10 cellular contexts compared by ENCODE assay signal in the genomic region with DNA sequence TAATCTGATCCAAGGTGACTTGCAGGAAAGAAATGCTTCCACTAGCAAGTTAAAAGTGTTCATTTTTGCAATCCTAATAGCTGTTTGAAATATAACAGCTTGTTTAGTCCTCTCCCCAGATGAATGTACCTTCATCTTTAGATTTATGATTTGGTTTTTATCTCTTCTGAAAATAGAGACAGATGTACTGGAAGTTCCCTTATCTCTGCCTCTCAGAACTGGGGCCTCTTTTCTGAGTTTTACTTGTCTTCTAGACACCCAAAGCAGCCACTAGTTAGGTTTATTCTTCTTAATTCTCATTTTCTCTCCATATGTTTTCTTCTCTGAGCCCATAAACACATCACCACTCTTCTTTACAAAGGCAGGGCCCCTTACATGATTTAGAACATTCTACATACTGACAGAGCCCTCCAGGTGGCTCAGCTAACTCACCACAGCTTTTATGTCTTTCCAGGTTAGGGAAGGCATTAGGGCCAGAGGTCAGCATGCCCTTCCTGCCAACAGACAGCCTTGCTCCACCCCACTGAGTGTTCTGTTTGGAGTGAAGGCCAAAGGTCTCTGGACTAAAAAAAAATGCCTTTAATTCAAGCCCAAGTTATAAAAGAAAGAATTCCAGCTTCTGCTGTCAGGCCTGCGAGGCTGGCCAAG.
DNase-seq lines count a peak whose midpoint lies in the region; ATAC-seq, FAIRE-seq and TF ChIP-seq lines count a peak whose summit lies in the region.
"Had no signal": no experiment of that assay in that cellular context is flagged by ENCODE, and none has a peak within 500 bp of the region (broad histone marks: within the 10 kb centered on the region; RNA-seq: fewer than 3 reads in every experiment).

No MANE protein-coding gene starts in this region.

- peaks cover 14% of the 10 kb centered on the region for H3K4me1 Mint-ChIP-seq in T-helper 17 cell
- peaks cover 30 to 46% of the 10 kb centered on the region in 2 donors for H3K4me1 Mint-ChIP-seq in stimulated activated naive B cell treated with anti-CD40 and anti-IgM and Interleukin-4, amounts not matched to agents 10 μg/mL and 1 μg/mL and 100 μg/mL, for 72 hours

- H3K27ac ChIP-seq in HEK293 (ENCODE audit: extremely low read depth, low read depth, low read length) (no peak overlapping the region), left ventricle myocardium inferior (replicated peaks) (peak overlapping the region; percentile 85), psoas muscle (peak overlapping the region; percentile 69)
- H3K27ac ChIP-seq: parathyroid adenoma had no signal

- peak overlapping the region; percentile 35 for H3K27ac Mint-ChIP-seq in T-helper 17 cell
- no peak overlapping the region for H3K27ac Mint-ChIP-seq in stimulated activated naive B cell treated with anti-CD40 and anti-IgM and Interleukin-4, amounts not matched to agents 10 μg/mL and 1 μg/mL and 100 μg/mL, for 72 hours

- H3K36me3 Mint-ChIP-seq in T-helper 17 cell (ENCODE audit: low read depth) = peaks cover 2% of the 10 kb centered on the region
- H3K36me3 Mint-ChIP-seq in stimulated activated naive B cell treated with anti-CD40 and anti-IgM and Interleukin-4, amounts not matched to agents 10 μg/mL and 1 μg/mL and 100 μg/mL, for 72 hours = no peaks in the 10 kb centered on the region

- H3K9me3 ChIP-seq in HEK293 (ENCODE audit: control insufficient read depth, insufficient read depth, low read depth, low read length) (no peaks in the 10 kb centered on the region), T-helper 17 cell (ENCODE audit: control insufficient read depth, low read length, poor library complexity, severe bottlenecking) (no peaks in the 10 kb centered on the region), left ventricle myocardium inferior (replicated peaks) (no peaks in the 10 kb centered on the region), psoas muscle (no peaks in the 10 kb centered on the region)

- peaks cover 15% of the 10 kb centered on the region for H3K27me3 Mint-ChIP-seq in T-helper 17 cell
- no peaks in the 10 kb centered on the region for H3K27me3 Mint-ChIP-seq in stimulated activated naive B cell treated with anti-CD40 and anti-IgM and Interleukin-4, amounts not matched to agents 10 μg/mL and 1 μg/mL and 100 μg/mL, for 72 hours

- H3K4me1 ChIP-seq in HEK293 (ENCODE audit: control insufficient read depth, insufficient read depth, low read length) (peaks cover 3% of the 10 kb centered on the region; the same call in 1 of the 2 replicates), left ventricle myocardium inferior (peaks cover 91% of the 10 kb centered on the region), psoas muscle (peaks cover 37% of the 10 kb centered on the region)
- H3K4me1 ChIP-seq: parathyroid adenoma had no signal

- 15 to 35% (median 28%) methylated on average over 1 of the region's 1 CpG for WGBS in psoas muscle, 3 donors

- POLR2A ChIA-PET in HEK293 (lab: Yijun Ruan, JAX) = no interaction called here

- FAIRE-seq in urothelium cell line (lab: Jason Lieb, UNC) = no peak

- no peaks in the 10 kb centered on the region for H3K27me3 ChIP-seq in left ventricle myocardium inferior (ENCODE audit: low read depth)
- no peaks in the 10 kb centered on the region for H3K27me3 ChIP-seq in psoas muscle (ENCODE audit: insufficient read depth in 3 of 3, low read length in 2 of 3)

- H3K4me3 ChIP-seq in HEK293 (ENCODE audit: low read depth, low read length) (no peak overlapping the region), left ventricle myocardium inferior (no peak overlapping the region), psoas muscle (no peak overlapping the region)

- CTCF ChIA-PET in HEK293 (lab: Yijun Ruan, JAX) = interaction anchor here (0.6 to 3.4 kb wide), 5 partner anchors 9 to 1114 kb away, joined by 3 to 26 read pairs (median 3); no protein-coding TSS in a partner anchor

- H3K9me3 Mint-ChIP-seq in stimulated activated naive B cell treated with anti-CD40 and anti-IgM and Interleukin-4, amounts not matched to agents 10 μg/mL and 1 μg/mL and 100 μg/mL, for 72 hours = no peaks in the 10 kb centered on the region

- H3K36me3 ChIP-seq in HEK293 (ENCODE audit: control insufficient read depth in 2 of 2, insufficient read depth in 1 of 2, low read length in 2 of 2) (no peaks in the 10 kb centered on the region), left ventricle myocardium inferior (no peaks in the 10 kb centered on the region), psoas muscle (ENCODE audit: insufficient read depth in 1 of 2, low read depth in 1 of 2) (no peaks in the 10 kb centered on the region)

- TF ChIP-seq CTCF in HEK293 (tag by site-specific recombination; IDR thresholded peaks at IDR 0.05) (no peak), left ventricle myocardium inferior (IDR thresholded peaks at IDR 0.05; ENCODE audit: borderline replicate concordance) (no peak), psoas muscle (IDR thresholded peaks at IDR 0.05) (no peak)

- ATAC-seq in T-helper 17 cell (no peak), psoas muscle (peak in 1 of 4 donors; percentile 25)
- ATAC-seq in stimulated activated naive B cell treated with anti-CD40 and anti-IgM and Interleukin-4, amounts not matched to agents 10 μg/mL and 1 μg/mL and 100 μg/mL, for 72 hours (replicated peaks) = no peak

- H3K4me3 Mint-ChIP-seq in T-helper 17 cell = no peak overlapping the region
- H3K4me3 Mint-ChIP-seq in stimulated activated naive B cell treated with anti-CD40 and anti-IgM and Interleukin-4, amounts not matched to agents 10 μg/mL and 1 μg/mL and 100 μg/mL, for 72 hours = no peak overlapping the region

- intact Hi-C loops in left ventricle myocardium inferior (cut with micrococcal nuclease) = loop anchor here (5.0 to 10.0 kb wide), 2 partner anchors 135 to 183 kb away; no protein-coding TSS in a partner anchor
- intact Hi-C loops in psoas muscle (cut with DNase I) = loop anchor here (5.0 to 10.0 kb wide), 3 partner anchors 137 to 213 kb away; no protein-coding TSS in a partner anchor

- no peak for DNase-seq in T-helper 17 cell
- DNase-seq in left ventricle myocardium inferior = no peak
- no peak for DNase-seq in psoas muscle
- no peak for DNase-seq in A172 (ENCODE audit: low spot score)
- DNase-seq in NCI-H748 treated with DMSO at 0.1 percent for 48 hours (lab: John Stamatoyannopoulos, UW) = no peak
- no peak for DNase-seq in stimulated activated naive B cell treated with anti-CD40 and anti-IgM and Interleukin-4, amounts not matched to agents 10 μg/mL and 1 μg/mL and 100 μg/mL, for 72 hours
- no peak for DNase-seq in urothelium cell line (ENCODE audit: low spot score)
- DNase-seq: NCI-H1436 treated with DMSO at 0.1 percent for 48 hours had no signal

TF ChIP-seq in HEK293, 187 proteins besides CTCF, POLR2A, EP300 and RAD21:
- TF ChIP-seq ZNF140 (tag by site-specific recombination; IDR thresholded peaks at IDR 0.05) = no peak
- 0 out of 2 replicates have a peak, but pooled peaks have one; percentile 1 for TF ChIP-seq FEZF1 (tag by site-specific recombination; IDR thresholded peaks at IDR 0.05)
